29 cellular contexts compared by ENCODE assay signal in the genomic region with DNA sequence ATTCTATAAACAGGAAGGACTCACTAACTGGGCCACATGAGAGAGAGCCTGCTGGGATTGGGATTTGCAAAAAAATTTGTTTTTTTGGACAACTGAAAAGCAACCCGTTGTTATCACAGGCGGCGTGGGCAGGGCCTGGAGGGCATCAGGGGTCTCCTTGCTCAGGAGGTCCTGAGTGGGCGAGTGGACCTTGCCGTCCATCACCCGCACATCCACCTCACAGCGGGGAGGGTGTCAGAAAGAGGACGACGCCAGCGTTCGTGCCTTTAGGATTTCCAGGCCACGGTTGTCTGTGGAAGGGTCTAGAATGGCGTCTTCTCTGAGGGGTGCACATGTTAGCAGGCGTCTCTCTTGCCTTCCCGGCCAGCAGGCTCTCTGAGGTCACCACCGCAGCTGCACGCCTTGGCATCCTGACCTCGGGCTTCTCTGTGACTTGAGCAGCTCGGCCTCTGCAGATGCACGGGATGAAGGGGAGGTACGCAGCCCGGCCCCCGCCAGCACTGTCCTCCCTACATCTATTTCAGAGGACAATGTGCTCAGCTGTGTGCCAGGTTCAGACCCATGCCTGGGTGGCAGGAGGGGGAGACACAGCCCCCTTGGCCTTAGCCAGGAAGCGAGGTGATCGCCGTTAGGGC.
"Had no signal": no experiment of that assay in that cellular context is flagged by ENCODE, and none has a peak within 500 bp of the region (broad histone marks: within the 10 kb centered on the region; RNA-seq: fewer than 3 reads in every experiment).

No MANE protein-coding gene starts in this region.

- ATAC-seq: heart left ventricle; left cardiac atrium; left lobe of liver; left ventricle myocardium superior; lower lobe of right lung; naive thymus-derived CD8-positive, alpha-beta T cell; right lobe of liver; stimulated activated naive B cell treated with anti-CD40 and anti-IgM and Interleukin-4, amounts not matched to agents 10 μg/mL and 1 μg/mL and 100 μg/mL, for 72 hours; stimulated activated naive CD8-positive, alpha-beta T cell treated with anti-CD3 and anti-CD28 coated beads, Interleukin-15, Interleukin-2, amounts not matched to agents 100 U/mL and 50 U/mL, for 24 hours had no signal

- H3K4me1 ChIP-seq: heart left ventricle, lower lobe of right lung, parathyroid adenoma, right atrium auricular region, right lobe of liver, stomach, testis, thyroid gland, transverse colon, upper lobe of left lung had no signal

- FAIRE-seq: urothelium cell line had no signal

- H3K4me3 ChIP-seq: heart left ventricle, lower lobe of right lung, right atrium auricular region, right lobe of liver, skin epidermis, stomach, testis, thyroid gland, transverse colon, upper lobe of left lung had no signal

- DNase-seq: heart left ventricle; hypothalamus; islet precursor cell; kidney glomerular epithelial cell; left cardiac atrium; left ventricle myocardium superior; lower lobe of right lung; mammary epithelial cell; mesenchymal stem cell; occipital lobe; right lobe of liver; stimulated activated CD4-positive, alpha-beta T cell treated with anti-CD3 and anti-CD28 coated beads, Interleukin-12 subunit alpha, Interleukin-12 subunit beta, amount 100 ng/mL, for 4 hours; stimulated activated CD4-positive, alpha-beta T cell treated with anti-CD3 and anti-CD28 coated beads, Interleukin-15, amount 100 ng/mL, for 24 hours; stimulated activated CD4-positive, alpha-beta T cell treated with anti-CD3 and anti-CD28 coated beads, Interleukin-2, amount 100 ng/mL, for 24 hours; stimulated activated CD4-positive, alpha-beta T cell treated with anti-CD3 and anti-CD28 coated beads, Interleukin-4, amount 100 ng/mL, for 1 hour; stimulated activated naive B cell treated with anti-CD40 and anti-IgM and Interleukin-4, amounts not matched to agents 10 μg/mL and 1 μg/mL and 100 μg/mL, for 72 hours; stimulated activated naive CD8-positive, alpha-beta T cell treated with anti-CD3 and anti-CD28 coated beads, Interleukin-15, Interleukin-2, amounts not matched to agents 100 U/mL and 50 U/mL, for 24 hours; stomach; testis; thyroid gland; transverse colon had no signal

- H3K9me3 ChIP-seq: heart left ventricle, lower lobe of right lung, neutrophil, right atrium auricular region, right lobe of liver, stomach, testis, thyroid gland, transverse colon, upper lobe of left lung had no signal

- H3K27me3 ChIP-seq: neutrophil, right atrium auricular region, right lobe of liver, testis, thyroid gland, transverse colon, upper lobe of left lung had no signal

- H3K9ac ChIP-seq: parathyroid adenoma had no signal

- H3K36me3 ChIP-seq: heart left ventricle, lower lobe of right lung, neutrophil, right atrium auricular region, right lobe of liver, stomach, thyroid gland, transverse colon, upper lobe of left lung had no signal

- H3K27ac ChIP-seq: heart left ventricle, lower lobe of right lung, neutrophil, parathyroid adenoma, right atrium auricular region, right lobe of liver, skin epidermis, stomach, testis, thyroid gland, transverse colon, upper lobe of left lung had no signal
